In genomic region chr17:34633351-34633750, GRCh38 we compare ENCODE assay signal across 14 cellular contexts. TPM values are rescaled to one million over a fixed set of nuclear protein-coding genes. Genes with fewer than 3 reads are reported as not detected.
DNase-seq lines count a peak whose midpoint lies in the region; TF ChIP-seq lines count a peak whose summit lies in the region.
"Had no signal": no experiment of that assay in that cellular context is flagged by ENCODE, and none has a peak within 500 bp of the region (broad histone marks: within the 10 kb centered on the region; RNA-seq: fewer than 3 reads in every experiment).

No MANE protein-coding gene starts in this region.

- H3K36me3 Mint-ChIP-seq in MCF 10A (ENCODE audit: insufficient read depth, unreplicated experiment): no peaks in the 10 kb centered on the region
- H3K36me3 Mint-ChIP-seq in activated T-helper 1 cell treated with anti-CD3 and anti-CD28 coated beads, Interleukin-12 subunit alpha, Interleukin-12 subunit beta, Interleukin-2, Interleukin-4 antibody, amounts not matched to agents 30 ng/mL and 10 ng/mL and 1 ng/mL, durations not matched to agents 14 hours and 24 hours and 36 hours (ENCODE audit: low read depth): no peaks in the 10 kb centered on the region
- no peaks in the 10 kb centered on the region for H3K36me3 Mint-ChIP-seq in osteocyte (ENCODE audit: unreplicated experiment)

- no peaks in the 10 kb centered on the region for H3K4me1 Mint-ChIP-seq in MCF 10A (ENCODE audit: insufficient read depth, unreplicated experiment)
- H3K4me1 Mint-ChIP-seq in activated T-helper 1 cell treated with anti-CD3 and anti-CD28 coated beads, Interleukin-12 subunit alpha, Interleukin-12 subunit beta, Interleukin-2, Interleukin-4 antibody, amounts not matched to agents 30 ng/mL and 10 ng/mL and 1 ng/mL, durations not matched to agents 14 hours and 24 hours and 36 hours (ENCODE audit: low read depth): no peaks in the 10 kb centered on the region
- no peaks in the 10 kb centered on the region for H3K4me1 Mint-ChIP-seq in osteocyte (ENCODE audit: unreplicated experiment)

- H3K27ac Mint-ChIP-seq in MCF 10A (ENCODE audit: low read depth, unreplicated experiment) (no peak overlapping the region), osteocyte (ENCODE audit: unreplicated experiment) (no peak overlapping the region)
- H3K27ac Mint-ChIP-seq in activated T-helper 1 cell treated with anti-CD3 and anti-CD28 coated beads, Interleukin-12 subunit alpha, Interleukin-12 subunit beta, Interleukin-2, Interleukin-4 antibody, amounts not matched to agents 30 ng/mL and 10 ng/mL and 1 ng/mL, durations not matched to agents 14 hours and 24 hours and 36 hours: no peak overlapping the region

- TF ChIP-seq CTCF in MCF 10A (IDR thresholded peaks at IDR 0.05; ENCODE audit: unreplicated experiment) (no peak), osteocyte (IDR thresholded peaks at IDR 0.05) (no peak)

- DNase-seq in DMS153 (lab: John Stamatoyannopoulos, UW): peak; percentile 87
- DNase-seq in NCI-H1092 treated with DMSO at 0.1 percent for 48 hours (lab: John Stamatoyannopoulos, UW): peak; percentile 66
- peak; percentile 95 for DNase-seq in NCI-H345 treated with DMSO at 0.1 percent for 48 hours (lab: John Stamatoyannopoulos, UW; ENCODE audit: unreplicated experiment)
- peak in 33 of 42 donors; percentile 15 to 78 (median 43) for DNase-seq in head of caudate nucleus
- no peak for DNase-seq in MCF 10A (ENCODE audit: unreplicated experiment)
- DNase-seq in GM03348 (ENCODE audit: low spot score): no peak
- no peak for DNase-seq in activated T-helper 1 cell treated with anti-CD3 and anti-CD28 coated beads, Interleukin-12 subunit alpha, Interleukin-12 subunit beta, Interleukin-2, Interleukin-4 antibody, amounts not matched to agents 30 ng/mL and 10 ng/mL and 1 ng/mL, durations not matched to agents 14 hours and 24 hours and 36 hours (ENCODE audit: low spot score)
- DNase-seq in osteocyte (ENCODE audit: extremely low spot score, unreplicated experiment): no peak
- DNase-seq: activated effector memory CD4-positive, alpha-beta T cell treated with anti-CD3 and anti-CD28 coated beads, Interleukin-2, amount 50 U/mL, for 16 hours; amniotic stem cell; foreskin fibroblast; NCI-H226; stimulated activated CD4-positive, alpha-beta T cell treated with anti-CD3 and anti-CD28 coated beads, Interleukin-2, amount 100 ng/mL, for 24 hours had no signal

- CTCF ChIA-PET in MCF 10A (lab: Yijun Ruan, JAX): interaction anchor here (0.6 kb wide), 1 partner anchor 269 kb away, joined by 3 read pairs; no protein-coding TSS in a partner anchor

- peaks cover 7% of the 10 kb centered on the region for H3K9me3 Mint-ChIP-seq in MCF 10A (ENCODE audit: unreplicated experiment)
- no peaks in the 10 kb centered on the region for H3K9me3 Mint-ChIP-seq in activated T-helper 1 cell treated with anti-CD3 and anti-CD28 coated beads, Interleukin-12 subunit alpha, Interleukin-12 subunit beta, Interleukin-2, Interleukin-4 antibody, amounts not matched to agents 30 ng/mL and 10 ng/mL and 1 ng/mL, durations not matched to agents 14 hours and 24 hours and 36 hours
- no peaks in the 10 kb centered on the region for H3K9me3 Mint-ChIP-seq in osteocyte (ENCODE audit: unreplicated experiment)

- H3K27me3 Mint-ChIP-seq in MCF 10A (ENCODE audit: insufficient read depth, unreplicated experiment) (no peaks in the 10 kb centered on the region), osteocyte (ENCODE audit: unreplicated experiment) (no peaks in the 10 kb centered on the region)
- H3K27me3 Mint-ChIP-seq in activated T-helper 1 cell treated with anti-CD3 and anti-CD28 coated beads, Interleukin-12 subunit alpha, Interleukin-12 subunit beta, Interleukin-2, Interleukin-4 antibody, amounts not matched to agents 30 ng/mL and 10 ng/mL and 1 ng/mL, durations not matched to agents 14 hours and 24 hours and 36 hours (ENCODE audit: insufficient read depth): peaks cover 28% of the 10 kb centered on the region

- intact Hi-C loops in head of caudate nucleus (cut with DNase I) (no loop called here), MCF 10A (cut with micrococcal nuclease) (no loop called here)
- intact Hi-C loops in activated T-helper 1 cell treated with anti-CD3 and anti-CD28 coated beads, Interleukin-12 subunit alpha, Interleukin-12 subunit beta, Interleukin-2, Interleukin-4 antibody, amounts not matched to agents 30 ng/mL and 10 ng/mL and 1 ng/mL, durations not matched to agents 14 hours and 24 hours and 36 hours (cut with micrococcal nuclease): no loop called here

- H3K4me3 Mint-ChIP-seq in MCF 10A (ENCODE audit: unreplicated experiment) (no peak overlapping the region), osteocyte (ENCODE audit: unreplicated experiment) (no peak overlapping the region)
- no peak overlapping the region for H3K4me3 Mint-ChIP-seq in activated T-helper 1 cell treated with anti-CD3 and anti-CD28 coated beads, Interleukin-12 subunit alpha, Interleukin-12 subunit beta, Interleukin-2, Interleukin-4 antibody, amounts not matched to agents 30 ng/mL and 10 ng/mL and 1 ng/mL, durations not matched to agents 14 hours and 24 hours and 36 hours

- no TSS peak for BruUV-seq in MCF 10A (replicated peaks; lab: Mats Ljungman, UMichigan)

- POLR2A ChIA-PET in MCF 10A (lab: Yijun Ruan, JAX): no interaction called here

RNA-seq across cellular contexts. Expression of gene TMEM132E, which starts 54.0 kb away (rescaled TPM):
- total RNA-seq in MCF 10A (2022) (not detected in 2 replicates), osteocyte (not detected in 2 replicates)
- not detected in 2 replicates for total RNA-seq in activated T-helper 1 cell treated with anti-CD3 and anti-CD28 coated beads, Interleukin-12 subunit alpha, Interleukin-12 subunit beta, Interleukin-2, Interleukin-4 antibody, amounts not matched to agents 30 ng/mL and 10 ng/mL and 1 ng/mL, durations not matched to agents 14 hours and 24 hours and 36 hours
- total RNA-seq: PC-9 had no signal

Comparison
In these comparisons a context has a peak if more than half of its experiments do, and no peak if none do; other contexts are left out.
1. DNase-seq: peak in DMS153 (single experiment), NCI-H1092 treated with DMSO at 0.1 percent for 48 hours (single experiment), NCI-H345 treated with DMSO at 0.1 percent for 48 hours (single experiment) and head of caudate nucleus (33 of 42); none in MCF 10A (single experiment), GM03348 (single experiment), activated T-helper 1 cell treated with anti-CD3 and anti-CD28 coated beads, Interleukin-12 subunit alpha, Interleukin-12 subunit beta, Interleukin-2, Interleukin-4 antibody, amounts not matched to agents 30 ng/mL and 10 ng/mL and 1 ng/mL, durations not matched to agents 14 hours and 24 hours and 36 hours (single experiment) and osteocyte (single experiment).